ENCODE assay signal across 8 cellular contexts in genomic region chr1:2199042-2199810, GRCh38. TPM values are rescaled to one million over a fixed set of nuclear protein-coding genes. Genes with fewer than 3 reads are reported as not detected.
DNase-seq lines count a peak whose midpoint lies in the region; ATAC-seq and FAIRE-seq lines count a peak whose summit lies in the region.

No MANE protein-coding gene starts in this region.

- H3K9me3 Mint-ChIP-seq in CD8-positive, alpha-beta memory T cell, result no peaks in the 10 kb centered on the region
- no peaks in the 10 kb centered on the region for H3K9me3 Mint-ChIP-seq in natural killer cell treated with Interleukin-12 subunit alpha and Interleukin-12 subunit beta and Interleukin-15 and Interleukin-18, amount 100 ng/mL, for 72 hours

- H3K36me3 ChIP-seq in CD8-positive, alpha-beta memory T cell (ENCODE audit: insufficient read depth, low read length), result no peaks in the 10 kb centered on the region

- H3K4me3 Mint-ChIP-seq in CD8-positive, alpha-beta memory T cell, result peak overlapping the region; percentile 80 to 91 (median 82)
- peak overlapping the region; percentile 92 for H3K4me3 Mint-ChIP-seq in natural killer cell treated with Interleukin-12 subunit alpha and Interleukin-12 subunit beta and Interleukin-15 and Interleukin-18, amount 100 ng/mL, for 72 hours

- H3K36me3 Mint-ChIP-seq in CD8-positive, alpha-beta memory T cell, result no peaks in the 10 kb centered on the region
- H3K36me3 Mint-ChIP-seq in natural killer cell treated with Interleukin-12 subunit alpha and Interleukin-12 subunit beta and Interleukin-15 and Interleukin-18, amount 100 ng/mL, for 72 hours, result no peaks in the 10 kb centered on the region

- peak; percentile 73 to 88 (median 81) for DNase-seq in CD8-positive, alpha-beta memory T cell
- DNase-seq in RCC 7860 (ENCODE audit: low spot score), result peak; percentile 36
- DNase-seq in activated effector memory CD4-positive, alpha-beta T cell treated with anti-CD3 and anti-CD28 coated beads, Interleukin-2, amount 50 U/mL, for 16 hours, result peak; percentile 93
- peak; percentile 80 for DNase-seq in fibroblast of the conjunctiva (ENCODE audit: low read depth)
- DNase-seq in natural killer cell treated with Interleukin-12 subunit alpha and Interleukin-12 subunit beta and Interleukin-15 and Interleukin-18, amount 100 ng/mL, for 72 hours (ENCODE audit: low spot score), result peak; percentile 94
- DNase-seq in stimulated activated naive CD8-positive, alpha-beta T cell treated with anti-CD3 and anti-CD28 coated beads, Interleukin-15, Interleukin-2, amounts not matched to agents 100 U/mL and 50 U/mL, for 24 hours, result peak; percentile 86

- peak overlapping the region; percentile 87 to 99 (median 94) for H3K27ac Mint-ChIP-seq in CD8-positive, alpha-beta memory T cell
- H3K27ac Mint-ChIP-seq in natural killer cell treated with Interleukin-12 subunit alpha and Interleukin-12 subunit beta and Interleukin-15 and Interleukin-18, amount 100 ng/mL, for 72 hours, result peak overlapping the region; percentile 78 to 94

- H3K27ac ChIP-seq in CD8-positive, alpha-beta memory T cell (ENCODE audit: low read depth, low read length), result peak overlapping the region; percentile 73

- H3K27me3 Mint-ChIP-seq in CD8-positive, alpha-beta memory T cell, result no peaks in the 10 kb centered on the region
- H3K27me3 Mint-ChIP-seq in natural killer cell treated with Interleukin-12 subunit alpha and Interleukin-12 subunit beta and Interleukin-15 and Interleukin-18, amount 100 ng/mL, for 72 hours, result no peaks in the 10 kb centered on the region

- peak; percentile 48 for ATAC-seq in HG02759 (IDR thresholded peaks at IDR 0.05; ENCODE audit: unreplicated experiment)
- peak; percentile 84 to 86 for ATAC-seq in natural killer cell treated with Interleukin-12 subunit alpha and Interleukin-12 subunit beta and Interleukin-15 and Interleukin-18, amount 100 ng/mL, for 72 hours
- peak; percentile 79 for ATAC-seq in stimulated activated naive CD8-positive, alpha-beta T cell treated with anti-CD3 and anti-CD28 coated beads, Interleukin-15, Interleukin-2, amounts not matched to agents 100 U/mL and 50 U/mL, for 24 hours
- no peak for ATAC-seq in HG03565 (IDR thresholded peaks at IDR 0.05; ENCODE audit: unreplicated experiment)

- peak overlapping the region; percentile 57 for H3K4me3 ChIP-seq in CD8-positive, alpha-beta memory T cell (ENCODE audit: low read length)

- POLR2A ChIA-PET in CD8-positive, alpha-beta memory T cell (lab: Charles Lee), result interaction anchor here (0.6 to 1.3 kb wide), 5 partner anchors 9 to 205 kb away, joined by 3 to 7 read pairs (median 4); no protein-coding TSS in a partner anchor

- no peaks in the 10 kb centered on the region for H3K27me3 ChIP-seq in CD8-positive, alpha-beta memory T cell (ENCODE audit: insufficient read depth, low read length, poor library complexity, severe bottlenecking)

- CTCF ChIA-PET in CD8-positive, alpha-beta memory T cell (lab: Charles Lee), result interaction anchor here (0.8 to 2.3 kb wide), 11 partner anchors 10 to 349 kb away, joined by 3 to 14 read pairs (median 4); partner anchors contain the start of genes MORN1 and RER1

- no peak for FAIRE-seq in RCC 7860 (lab: Jason Lieb, UNC)

- H3K4me1 Mint-ChIP-seq in CD8-positive, alpha-beta memory T cell, result peaks cover 16 to 22% (median 16%) of the 10 kb centered on the region in 3 donors
- H3K4me1 Mint-ChIP-seq in natural killer cell treated with Interleukin-12 subunit alpha and Interleukin-12 subunit beta and Interleukin-15 and Interleukin-18, amount 100 ng/mL, for 72 hours (ENCODE audit: low read depth in 2 of 2), result peaks cover 7 to 14% of the 10 kb centered on the region in 2 donors

- H3K4me1 ChIP-seq in CD8-positive, alpha-beta memory T cell (ENCODE audit: insufficient read depth, low read length), result peaks cover 28% of the 10 kb centered on the region

- H3K9me3 ChIP-seq in CD8-positive, alpha-beta memory T cell (ENCODE audit: low read length), result no peaks in the 10 kb centered on the region

RNA-seq across cellular contexts. Expression of gene FAAP20, which starts 4.7 kb away (rescaled TPM):
- 10 to 100 TPM; 65.0 to 72.5 TPM for total RNA-seq in CD8-positive, alpha-beta memory T cell
- 66.4 TPM for polyA plus RNA-seq in CD8-positive, alpha-beta memory T cell
- 10 to 100 TPM; 43.4 to 61.8 TPM for total RNA-seq in natural killer cell treated with Interleukin-12 subunit alpha and Interleukin-12 subunit beta and Interleukin-15 and Interleukin-18, amount 100 ng/mL, for 72 hours

RNA-seq across cellular contexts. Expression of gene SKI, which starts 28.9 kb away (rescaled TPM):
- total RNA-seq in CD8-positive, alpha-beta memory T cell, result 10 to 100 TPM; 35.9 to 38.4 TPM
- polyA plus RNA-seq in CD8-positive, alpha-beta memory T cell, result 0.94 TPM
- total RNA-seq in natural killer cell treated with Interleukin-12 subunit alpha and Interleukin-12 subunit beta and Interleukin-15 and Interleukin-18, amount 100 ng/mL, for 72 hours, result 10 to 100 TPM; 16.5 to 42.7 TPM

Comparison
In these comparisons a context has a peak if more than half of its experiments do, and no peak if none do; other contexts are left out.
1. DNase-seq: peak in every context shown above with its lines; median percentile 94 in natural killer cell treated with Interleukin-12 subunit alpha and Interleukin-12 subunit beta and Interleukin-15 and Interleukin-18, amount 100 ng/mL, for 72 hours; 93 in activated effector memory CD4-positive, alpha-beta T cell treated with anti-CD3 and anti-CD28 coated beads, Interleukin-2, amount 50 U/mL, for 16 hours; 86 in stimulated activated naive CD8-positive, alpha-beta T cell treated with anti-CD3 and anti-CD28 coated beads, Interleukin-15, Interleukin-2, amounts not matched to agents 100 U/mL and 50 U/mL, for 24 hours; 81 in CD8-positive, alpha-beta memory T cell; 80 in fibroblast of the conjunctiva; 36 in RCC 7860.